8 cellular contexts compared by ENCODE assay signal in genomic region chr17:72556944-72557826, GRCh38.
DNase-seq lines count a peak whose midpoint lies in the region; ATAC-seq and TF ChIP-seq lines count a peak whose summit lies in the region.

No MANE protein-coding gene starts in this region.

- no peaks in the 10 kb centered on the region for H3K4me1 ChIP-seq in parathyroid adenoma

- no peak overlapping the region for H2AFZ ChIP-seq in parathyroid adenoma

- ATAC-seq in GM21367 (IDR thresholded peaks at IDR 0.05; ENCODE audit: unreplicated experiment) (peak; percentile 58), GM21737 (IDR thresholded peaks at IDR 0.05; ENCODE audit: unreplicated experiment) (no peak)
- ATAC-seq in activated T-helper 17 cell treated with anti-CD3 and anti-CD28 coated beads, Interleukin-2, amount 50 U/mL, for 72 hours (replicated peaks) = peak; percentile 70

- H3K4me3 ChIP-seq in fibroblast of villous mesenchyme (ENCODE audit: low read depth, low read length) (no peak overlapping the region), parathyroid adenoma (ENCODE audit: low read depth, low read length) (no peak overlapping the region)

- H3K9me3 Mint-ChIP-seq in activated T-helper 17 cell treated with anti-CD3 and anti-CD28 coated beads, Interleukin-2, amount 50 U/mL, for 72 hours = no peaks in the 10 kb centered on the region

- no peak overlapping the region for H3K27ac Mint-ChIP-seq in activated T-helper 17 cell treated with anti-CD3 and anti-CD28 coated beads, Interleukin-2, amount 50 U/mL, for 72 hours

- POLR2A ChIA-PET in RWPE1 (lab: Yijun Ruan, JAX; ENCODE audit: low non-redundant PET) = interaction anchor here (0.6 kb wide), 1 partner anchor 168 kb away, joined by 3 read pairs; no protein-coding TSS in a partner anchor

- no peak overlapping the region for H3K9ac ChIP-seq in parathyroid adenoma

- no peaks in the 10 kb centered on the region for H3K4me1 Mint-ChIP-seq in activated T-helper 17 cell treated with anti-CD3 and anti-CD28 coated beads, Interleukin-2, amount 50 U/mL, for 72 hours

- no peaks in the 10 kb centered on the region for H3K36me3 Mint-ChIP-seq in activated T-helper 17 cell treated with anti-CD3 and anti-CD28 coated beads, Interleukin-2, amount 50 U/mL, for 72 hours (ENCODE audit: low read depth)

- peak overlapping the region; percentile 57 for H3K27ac ChIP-seq in RWPE1
- no peak overlapping the region for H3K27ac ChIP-seq in parathyroid adenoma

- TF ChIP-seq CTCF in RWPE1 (conservative IDR thresholded peaks at IDR 0.05; ENCODE audit: low read depth) (peak; percentile 87), fibroblast of villous mesenchyme (IDR thresholded peaks at IDR 0.05; ENCODE audit: insufficient read depth, low read depth, low read length) (peak; percentile 84), parathyroid adenoma (IDR thresholded peaks at IDR 0.05) (peak; percentile 71)

- no peaks in the 10 kb centered on the region for H3K79me2 ChIP-seq in parathyroid adenoma

- DNase-seq in CD1c-positive myeloid dendritic cell (ENCODE audit: extremely low spot score) (peak; percentile 55), LoVo (ENCODE audit: low spot score) (peak; percentile 52), RWPE1 (ENCODE audit: low spot score) (peak; percentile 72), fibroblast of villous mesenchyme (ENCODE audit: low read depth) (peak; percentile 56)

- H3K36me3 ChIP-seq in parathyroid adenoma (ENCODE audit: control insufficient read depth, insufficient read depth, low read length) = no peaks in the 10 kb centered on the region

- H3K27me3 ChIP-seq in parathyroid adenoma (ENCODE audit: control insufficient read depth, insufficient read depth, low read length) = no peaks in the 10 kb centered on the region

- no peaks in the 10 kb centered on the region for H3K27me3 Mint-ChIP-seq in activated T-helper 17 cell treated with anti-CD3 and anti-CD28 coated beads, Interleukin-2, amount 50 U/mL, for 72 hours

- CTCF ChIA-PET in RWPE1 (lab: Yijun Ruan, JAX) = interaction anchor here (0.5 to 4.9 kb wide), 31 partner anchors 9 to 1790 kb away, joined by 3 to 74 read pairs (median 3); partner anchors contain the start of genes SLC39A11 and SSTR2

- H3K4me2 ChIP-seq in parathyroid adenoma (ENCODE audit: low read length) = no peak overlapping the region

- no peak overlapping the region for H3K4me3 Mint-ChIP-seq in activated T-helper 17 cell treated with anti-CD3 and anti-CD28 coated beads, Interleukin-2, amount 50 U/mL, for 72 hours

- no peaks in the 10 kb centered on the region for H3K9me3 ChIP-seq in parathyroid adenoma (ENCODE audit: control insufficient read depth, low read length)
